In genomic region chr10:62268027-62268398, GRCh38 we compare ENCODE assay signal across 8 cellular contexts. TPM values are rescaled to one million over a fixed set of nuclear protein-coding genes. Genes with fewer than 3 reads are reported as not detected.
DNase-seq lines count a peak whose midpoint lies in the region; ATAC-seq and TF ChIP-seq lines count a peak whose summit lies in the region.

No MANE protein-coding gene starts in this region.

- H3K36me3 Mint-ChIP-seq in brain, result no peaks in the 10 kb centered on the region

- peak overlapping the region; percentile 83 to 91 (median 89) for H3K4me3 Mint-ChIP-seq in brain

- H3K27ac Mint-ChIP-seq in brain, result peak overlapping the region in 1 of 5 experiments; percentile 61

- peaks cover 7% of the 10 kb centered on the region for H3K4me1 ChIP-seq in mucosa of descending colon (ENCODE audit: low read depth)

- peaks cover 63% of the 10 kb centered on the region for H3K4me1 Mint-ChIP-seq in brain

- TF ChIP-seq CTCF in brain (conservative IDR thresholded peaks at IDR 0.05) (no peak), mucosa of descending colon (IDR thresholded peaks at IDR 0.05) (no peak)

- ATAC-seq in mucosa of descending colon (peak; percentile 1), HG02973 (IDR thresholded peaks at IDR 0.05; ENCODE audit: unreplicated experiment) (no peak), GM21786 (IDR thresholded peaks at IDR 0.05; ENCODE audit: unreplicated experiment) (no peak), GM18868 (IDR thresholded peaks at IDR 0.05; ENCODE audit: unreplicated experiment) (no peak)

- peak overlapping the region; percentile 81 for H3K4me3 ChIP-seq in Jurkat, Clone E6-1 (ENCODE audit: low read length)
- peak overlapping the region; percentile 62 for H3K4me3 ChIP-seq in mucosa of descending colon

- H3K27me3 Mint-ChIP-seq in brain, result peaks cover 18% of the 10 kb centered on the region

- H3K9me3 Mint-ChIP-seq in brain, result no peaks in the 10 kb centered on the region

- DNase-seq in ELR (ENCODE audit: low read depth) (peak; percentile 21), mucosa of descending colon (peak in 1 of 3 donors; percentile 8), GM03348 (ENCODE audit: low spot score) (no peak)
- no peak for DNase-seq in Jurkat, Clone E6-1 (ENCODE audit: low read depth, low spot score)

- no peaks in the 10 kb centered on the region for H3K9me3 ChIP-seq in mucosa of descending colon

- intact Hi-C loops in mucosa of descending colon (cut with DNase I, micrococcal nuclease), result no loop called here

- no peaks in the 10 kb centered on the region for H3K36me3 ChIP-seq in mucosa of descending colon (ENCODE audit: low read depth)

RNA-seq across cellular contexts. Expression of gene RTKN2, which starts 0.6 kb away (rescaled TPM):
- 11.2 TPM for polyA plus RNA-seq in Jurkat, Clone E6-1 (2012; ENCODE audit: insufficient read depth, insufficient read length)
- 1.6 TPM for polyA plus RNA-seq in brain (ENCODE audit: insufficient read depth, low read depth, low replicate concordance)
- 1 to 10 TPM in 2 of 3 donors, under 1 TPM in 1; 0.70 to 4.3 (median 1.8) TPM for total RNA-seq in mucosa of descending colon
